1 cellular context compared by ENCODE assay signal in genomic region chr19:7629347-7630054, GRCh38.
TF ChIP-seq lines count a peak whose summit lies in the region.

Gene PET100, plus strand, starts transcription at chr19:7629793. Its CDS starts 41 bp downstream, at chr19:7629834.
Gene XAB2, minus strand, starts transcription at chr19:7629545. Its CDS starts 18 bp downstream, at chr19:7629527.

TF ChIP-seq in WTC11, 78 proteins besides CTCF, POLR2A, EP300 and RAD21 (continued from another document):
- TF ChIP-seq E2F4 (CRISPR knock-in tag; IDR thresholded peaks at IDR 0.05; ENCODE audit: borderline replicate concordance, low read depth) (no peak), ZNF138 (CRISPR knock-in tag; conservative IDR thresholded peaks at IDR 0.05) (no peak), ZNF219 (CRISPR knock-in tag; IDR thresholded peaks at IDR 0.05; ENCODE audit: borderline replicate concordance) (no peak), FOXK1 (CRISPR knock-in tag; IDR thresholded peaks at IDR 0.05) (peak; percentile 99), MAX (CRISPR knock-in tag; IDR thresholded peaks at IDR 0.05) (peak; percentile 57), SP1 (CRISPR knock-in tag; conservative IDR thresholded peaks at IDR 0.05) (peak; percentile 82), ZNF317 (CRISPR knock-in tag; IDR thresholded peaks at IDR 0.05; ENCODE audit: borderline replicate concordance, low read depth) (no peak), FOXP4 (CRISPR knock-in tag; IDR thresholded peaks at IDR 0.05) (no peak), ESRRA (CRISPR knock-in tag; IDR thresholded peaks at IDR 0.05; ENCODE audit: borderline replicate concordance) (no peak), AFF4 (CRISPR knock-in tag; IDR thresholded peaks at IDR 0.05; ENCODE audit: borderline replicate concordance) (no peak), ATF6 (CRISPR knock-in tag; IDR thresholded peaks at IDR 0.05) (no peak), GTF2I (CRISPR knock-in tag; conservative IDR thresholded peaks at IDR 0.05) (no peak), MXD4 (CRISPR knock-in tag; IDR thresholded peaks at IDR 0.05; ENCODE audit: borderline replicate concordance) (no peak), OVOL2 (CRISPR knock-in tag; IDR thresholded peaks at IDR 0.05; ENCODE audit: borderline replicate concordance) (no peak), IRF2 (CRISPR knock-in tag; IDR thresholded peaks at IDR 0.05; ENCODE audit: borderline replicate concordance, low read depth) (no peak), E2F5 (CRISPR knock-in tag; IDR thresholded peaks at IDR 0.05) (no peak), CREM (CRISPR knock-in tag; IDR thresholded peaks at IDR 0.05) (peak; percentile 98), ZSCAN18 (CRISPR knock-in tag; IDR thresholded peaks at IDR 0.05) (no peak), RELA (CRISPR knock-in tag; IDR thresholded peaks at IDR 0.05; ENCODE audit: borderline replicate concordance) (no peak), ELF4 (CRISPR knock-in tag; IDR thresholded peaks at IDR 0.05; ENCODE audit: low read depth) (no peak), KAT7 (CRISPR knock-in tag; IDR thresholded peaks at IDR 0.05; ENCODE audit: borderline replicate concordance) (no peak), GABPB1 (CRISPR knock-in tag; IDR thresholded peaks at IDR 0.05) (peak; percentile 70), FOXP1 (CRISPR knock-in tag; IDR thresholded peaks at IDR 0.05; ENCODE audit: borderline replicate concordance) (no peak), PREB (CRISPR knock-in tag; IDR thresholded peaks at IDR 0.05; ENCODE audit: borderline replicate concordance) (no peak), NFYB (CRISPR knock-in tag; conservative IDR thresholded peaks at IDR 0.05; ENCODE audit: low read depth) (peak; percentile 96), ZBTB43 (CRISPR knock-in tag; IDR thresholded peaks at IDR 0.05) (no peak), ZMAT4 (CRISPR knock-in tag; IDR thresholded peaks at IDR 0.05) (no peak), ATF3 (CRISPR knock-in tag; conservative IDR thresholded peaks at IDR 0.05) (no peak), NFE2L1 (CRISPR knock-in tag; IDR thresholded peaks at IDR 0.05) (no peak), PRRX2 (CRISPR knock-in tag; IDR thresholded peaks at IDR 0.05) (no peak), SMAD3 (CRISPR knock-in tag; IDR thresholded peaks at IDR 0.05; ENCODE audit: borderline replicate concordance) (no peak)
